ENCODE assay signal across 8 cellular contexts in genomic region chr17:74842599-74843351, GRCh38. TPM values are rescaled to one million over a fixed set of nuclear protein-coding genes. Genes with fewer than 3 reads are reported as not detected.
A peak's percentile ranks its signal among the peaks of the same experiment; 100 is the strongest.
DNase-seq lines count a peak whose midpoint lies in the region; ATAC-seq and TF ChIP-seq lines count a peak whose summit lies in the region.

No MANE protein-coding gene starts in this region.

- intact Hi-C loops in A673 (cut with micrococcal nuclease; ENCODE audit: unreplicated experiment): no loop called here
- intact Hi-C loops in dendritic cell treated with granulocyte-macrophage colony-stimulating factor and Interleukin-4, amounts not matched to agents 40 ng/mL and 50 ng/mL, for 4 days (cut with micrococcal nuclease): no loop called here

- H3K4me3 Mint-ChIP-seq in dendritic cell treated with granulocyte-macrophage colony-stimulating factor and Interleukin-4, amounts not matched to agents 40 ng/mL and 50 ng/mL, for 4 days: peak overlapping the region; percentile 44
- H3K4me3 Mint-ChIP-seq in stimulated activated naive CD8-positive, alpha-beta T cell treated with anti-CD3 and anti-CD28 coated beads, Interleukin-15, amount 100 ng/mL, for 72 hours: no peak overlapping the region

- H3K9me3 ChIP-seq in A673 (ENCODE audit: low read depth, low read length, poor library complexity, severe bottlenecking): no peaks in the 10 kb centered on the region

- CTCF ChIA-PET in A673 (lab: Charles Lee): interaction anchor here (0.6 to 1.2 kb wide), 5 partner anchors 13 to 119 kb away, joined by 3 to 10 read pairs (median 5); partner anchors contain the start of gene NAT9

- H3K9me3 Mint-ChIP-seq in dendritic cell treated with granulocyte-macrophage colony-stimulating factor and Interleukin-4, amounts not matched to agents 40 ng/mL and 50 ng/mL, for 4 days: no peaks in the 10 kb centered on the region
- no peaks in the 10 kb centered on the region for H3K9me3 Mint-ChIP-seq in stimulated activated naive CD8-positive, alpha-beta T cell treated with anti-CD3 and anti-CD28 coated beads, Interleukin-15, amount 100 ng/mL, for 72 hours

- H3K36me3 ChIP-seq in A673 (ENCODE audit: insufficient read depth, low read length, poor library complexity, severe bottlenecking): no peaks in the 10 kb centered on the region

- peaks cover 29% of the 10 kb centered on the region for H3K4me1 Mint-ChIP-seq in dendritic cell treated with granulocyte-macrophage colony-stimulating factor and Interleukin-4, amounts not matched to agents 40 ng/mL and 50 ng/mL, for 4 days (ENCODE audit: low read depth)
- H3K4me1 Mint-ChIP-seq in stimulated activated naive CD8-positive, alpha-beta T cell treated with anti-CD3 and anti-CD28 coated beads, Interleukin-15, amount 100 ng/mL, for 72 hours: peaks cover 42% of the 10 kb centered on the region

- in situ Hi-C loops in GM13976 (cut with MboI; ENCODE audit: low sequenced_read_pairs, unreplicated experiment): no loop called here

- POLR2A ChIA-PET in A673 (lab: Charles Lee; ENCODE audit: low non-redundant PET): interaction anchor here (0.7 kb wide), 1 partner anchor 26 kb away, joined by 3 read pairs; no protein-coding TSS in a partner anchor

- H3K27me3 Mint-ChIP-seq in dendritic cell treated with granulocyte-macrophage colony-stimulating factor and Interleukin-4, amounts not matched to agents 40 ng/mL and 50 ng/mL, for 4 days: peaks cover 27% of the 10 kb centered on the region
- H3K27me3 Mint-ChIP-seq in stimulated activated naive CD8-positive, alpha-beta T cell treated with anti-CD3 and anti-CD28 coated beads, Interleukin-15, amount 100 ng/mL, for 72 hours: peaks cover 34% of the 10 kb centered on the region

- H3K27me3 ChIP-seq in A673 (replicated peaks; ENCODE audit: insufficient read depth, low read depth, low read length, poor library complexity) (no peaks in the 10 kb centered on the region), layer of hippocampus (ENCODE audit: control insufficient read depth, insufficient read depth, low read length) (no peaks in the 10 kb centered on the region)

- TF ChIP-seq CTCF in A673 (conservative IDR thresholded peaks at IDR 0.05; ENCODE audit: low read depth, low read length) (peak; percentile 43), GM13976 (IDR thresholded peaks at IDR 0.05; ENCODE audit: borderline replicate concordance, control extremely low read depth, extremely low read depth, insufficient read depth, missing control alignments) (peak; percentile 47)

- no TSS peak for BruUV-seq in A673 (replicated peaks; lab: Mats Ljungman, UMichigan)

- ATAC-seq in stimulated activated naive CD8-positive, alpha-beta T cell treated with anti-CD3 and anti-CD28 coated beads, Interleukin-15, amount 100 ng/mL, for 72 hours: peak; percentile 39
- ATAC-seq in GM19328 (IDR thresholded peaks at IDR 0.05; ENCODE audit: unreplicated experiment): no peak

- peak overlapping the region; percentile 51 for H3K4me3 ChIP-seq in A673 (ENCODE audit: low read depth, low read length, poor library complexity, severe bottlenecking)

- H3K27ac Mint-ChIP-seq in dendritic cell treated with granulocyte-macrophage colony-stimulating factor and Interleukin-4, amounts not matched to agents 40 ng/mL and 50 ng/mL, for 4 days: peak overlapping the region; percentile 87
- no peak overlapping the region for H3K27ac Mint-ChIP-seq in stimulated activated naive CD8-positive, alpha-beta T cell treated with anti-CD3 and anti-CD28 coated beads, Interleukin-15, amount 100 ng/mL, for 72 hours

- peaks cover 17% of the 10 kb centered on the region for H3K36me3 Mint-ChIP-seq in dendritic cell treated with granulocyte-macrophage colony-stimulating factor and Interleukin-4, amounts not matched to agents 40 ng/mL and 50 ng/mL, for 4 days (ENCODE audit: low read depth)

- DNase-seq in A673 (ENCODE audit: low spot score): peak; percentile 72
- peak; percentile 75 for DNase-seq in GM13976 (ENCODE audit: low spot score)
- peak; percentile 86 for DNase-seq in NCI-H774 (lab: John Stamatoyannopoulos, UW)
- DNase-seq in stimulated activated naive CD8-positive, alpha-beta T cell treated with anti-CD3 and anti-CD28 coated beads, Interleukin-15, amount 100 ng/mL, for 72 hours: no peak
- DNase-seq in SIG-M5 treated with dmso at 0.1 percent for 504 hours (lab: John Stamatoyannopoulos, UW; ENCODE audit: unreplicated experiment): no peak

- peaks cover 33% of the 10 kb centered on the region for H3K4me1 ChIP-seq in A673 (ENCODE audit: insufficient read depth, low read length, poor library complexity, severe bottlenecking)

- H3K27ac ChIP-seq in A673 (ENCODE audit: low read depth, low read length, poor library complexity, severe bottlenecking) (peak overlapping the region; percentile 29), layer of hippocampus (ENCODE audit: low read depth, low read length) (peak overlapping the region; percentile 63)

RNA-seq across cellular contexts. Expression of gene GRIN2C, which starts 16.9 kb away (rescaled TPM):
- total RNA-seq in A673 (2021): 0.09 and 0.24 TPM in 2 replicates

RNA-seq across cellular contexts. Expression of gene FDXR, which starts 30.0 kb away (rescaled TPM):
- total RNA-seq in A673 (2021): 17.8 and 22.3 TPM in 2 replicates

RNA-seq across cellular contexts. Expression of gene FADS6, which starts 50.7 kb away (rescaled TPM):
- total RNA-seq in A673 (2021): not detected in 2 replicates

Comparison
In these comparisons a context has a peak if more than half of its experiments do, and no peak if none do; other contexts are left out.
1. DNase-seq: peak in A673 (single experiment), GM13976 (single experiment) and NCI-H774 (single experiment); none in stimulated activated naive CD8-positive, alpha-beta T cell treated with anti-CD3 and anti-CD28 coated beads, Interleukin-15, amount 100 ng/mL, for 72 hours (0 of 2) and SIG-M5 treated with dmso at 0.1 percent for 504 hours (single experiment).